27 cellular contexts compared by ENCODE assay signal in genomic region chr1:14740466-14740865, GRCh38.
DNase-seq lines count a peak whose midpoint lies in the region; ATAC-seq and TF ChIP-seq lines count a peak whose summit lies in the region.
"Had no signal": no experiment of that assay in that cellular context is flagged by ENCODE, and none has a peak within 500 bp of the region (broad histone marks: within the 10 kb centered on the region; RNA-seq: fewer than 3 reads in every experiment).

No MANE protein-coding gene starts in this region.

- H3K4me3 Mint-ChIP-seq in activated naive CD8-positive, alpha-beta T cell treated with anti-CD3 and anti-CD28 coated beads for 36 hours, result no peak overlapping the region
- no peak overlapping the region for H3K4me3 Mint-ChIP-seq in activated naive CD8-positive, alpha-beta T cell treated with anti-CD3 and anti-CD28 coated beads, Interleukin-2, amount 50 U/mL, for 24 hours
- H3K4me3 Mint-ChIP-seq in brain, result no peak overlapping the region
- H3K4me3 Mint-ChIP-seq: B cell; CD4-positive, CD25-positive, alpha-beta regulatory T cell had no signal

- H3K4me1 Mint-ChIP-seq in activated naive CD8-positive, alpha-beta T cell treated with anti-CD3 and anti-CD28 coated beads for 36 hours, result no peaks in the 10 kb centered on the region
- H3K4me1 Mint-ChIP-seq in activated naive CD8-positive, alpha-beta T cell treated with anti-CD3 and anti-CD28 coated beads, Interleukin-2, amount 50 U/mL, for 24 hours, result no peaks in the 10 kb centered on the region
- peaks cover 82% of the 10 kb centered on the region for H3K4me1 Mint-ChIP-seq in brain
- H3K4me1 Mint-ChIP-seq: CD4-positive, CD25-positive, alpha-beta regulatory T cell had no signal

- H3K9me3 ChIP-seq in heart right ventricle, result no peaks in the 10 kb centered on the region
- H3K9me3 ChIP-seq: MG63, SJCRH30 had no signal

- TF ChIP-seq CTCF in brain (conservative IDR thresholded peaks at IDR 0.05) (no peak), heart right ventricle (IDR thresholded peaks at IDR 0.05) (no peak), dorsolateral prefrontal cortex (IDR thresholded peaks at IDR 0.05 in 54 of 56, conservative IDR thresholded peaks at IDR 0.05 in 2 of 56; ENCODE audit: low read depth in 1 of 56, partially characterized antibody in 56 of 56) (no peak)

- H3K36me3 ChIP-seq in heart right ventricle, result no peaks in the 10 kb centered on the region
- H3K36me3 ChIP-seq: MG63, SJCRH30 had no signal

- 75 to 76% methylated on average over 6 of the region's 6 CpGs for WGBS in heart right ventricle, 2 donors

- H3K27me3 Mint-ChIP-seq in activated naive CD8-positive, alpha-beta T cell treated with anti-CD3 and anti-CD28 coated beads for 36 hours, result peaks cover 40% of the 10 kb centered on the region
- peaks cover 33% of the 10 kb centered on the region for H3K27me3 Mint-ChIP-seq in activated naive CD8-positive, alpha-beta T cell treated with anti-CD3 and anti-CD28 coated beads, Interleukin-2, amount 50 U/mL, for 24 hours
- H3K27me3 Mint-ChIP-seq in brain, result peaks cover 12% of the 10 kb centered on the region

- H3K9me3 Mint-ChIP-seq in activated naive CD8-positive, alpha-beta T cell treated with anti-CD3 and anti-CD28 coated beads for 36 hours, result no peaks in the 10 kb centered on the region
- H3K9me3 Mint-ChIP-seq in activated naive CD8-positive, alpha-beta T cell treated with anti-CD3 and anti-CD28 coated beads, Interleukin-2, amount 50 U/mL, for 24 hours, result no peaks in the 10 kb centered on the region
- H3K9me3 Mint-ChIP-seq in brain, result peaks cover 0 to 2% (median 0%) of the 10 kb centered on the region in 5 experiments

- H3K27ac Mint-ChIP-seq in activated naive CD8-positive, alpha-beta T cell treated with anti-CD3 and anti-CD28 coated beads for 36 hours, result peak overlapping the region; percentile 39
- H3K27ac Mint-ChIP-seq in activated naive CD8-positive, alpha-beta T cell treated with anti-CD3 and anti-CD28 coated beads, Interleukin-2, amount 50 U/mL, for 24 hours, result no peak overlapping the region
- H3K27ac Mint-ChIP-seq in brain, result peak overlapping the region in 3 of 5 experiments; percentile 8 to 37 (median 20)
- H3K27ac Mint-ChIP-seq: B cell; CD4-positive, CD25-positive, alpha-beta regulatory T cell had no signal

- no peak for DNase-seq in activated naive CD8-positive, alpha-beta T cell treated with anti-CD3 and anti-CD28 coated beads for 36 hours
- DNase-seq in activated naive CD8-positive, alpha-beta T cell treated with anti-CD3 and anti-CD28 coated beads, Interleukin-2, amount 50 U/mL, for 24 hours, result no peak
- peak; percentile 52 for DNase-seq in left kidney (ENCODE audit: low read depth, low spot score)
- no peak for DNase-seq in heart right ventricle
- no peak for DNase-seq in dorsolateral prefrontal cortex
- DNase-seq in islet precursor cell, result no peak
- no peak for DNase-seq in stimulated activated naive CD4-positive, alpha-beta T cell (lab: John Stamatoyannopoulos, UW)
- DNase-seq: CD4-positive, CD25-positive, alpha-beta regulatory T cell; DMS153; DND-41; GOT3; KBM-7; MG63; NCI-H1105 treated with DMSO at 0.1 percent for 48 hours; NCI-H1930; NCI-H2107; NCI-H524 treated with DMSO at 0.1 percent for 48 hours; NCI-H774; PC-9; SJCRH30 had no signal

- intact Hi-C loops in heart right ventricle (cut with DNase I) (no loop called here), dorsolateral prefrontal cortex (cut with DNase I) (no loop called here)

- peaks cover 0 to 72% (median 62%) of the 10 kb centered on the region in 7 donors for H3K27me3 ChIP-seq in heart right ventricle
- peaks cover 0 to 10% (median 0%) of the 10 kb centered on the region in 45 donors for H3K27me3 ChIP-seq in dorsolateral prefrontal cortex
- H3K27me3 ChIP-seq: MG63 had no signal

- no peak for ATAC-seq in activated naive CD8-positive, alpha-beta T cell treated with anti-CD3 and anti-CD28 coated beads, Interleukin-2, amount 50 U/mL, for 24 hours
- ATAC-seq in heart right ventricle, result no peak
- ATAC-seq: HCT116, Right ventricle myocardium inferior, SK-N-SH treated with all-trans-retinoic acid at 6 μM for 48 hours had no signal

- H3K4me1 ChIP-seq in heart right ventricle, result peaks cover 0 to 10% (median 0%) of the 10 kb centered on the region in 9 donors
- H3K4me1 ChIP-seq: SJCRH30 had no signal

- H3K4me3 ChIP-seq in heart right ventricle (no peak overlapping the region), dorsolateral prefrontal cortex (no peak overlapping the region)
- H3K4me3 ChIP-seq: MG63, PC-9, SJCRH30 had no signal

- H3K27ac ChIP-seq in heart right ventricle, result no peak overlapping the region
- H3K27ac ChIP-seq in dorsolateral prefrontal cortex, result no peak overlapping the region
- H3K27ac ChIP-seq: 22Rv1, HL-60, PC-9, SJCRH30 had no signal

- H3K36me3 Mint-ChIP-seq in activated naive CD8-positive, alpha-beta T cell treated with anti-CD3 and anti-CD28 coated beads for 36 hours, result no peaks in the 10 kb centered on the region
- no peaks in the 10 kb centered on the region for H3K36me3 Mint-ChIP-seq in activated naive CD8-positive, alpha-beta T cell treated with anti-CD3 and anti-CD28 coated beads, Interleukin-2, amount 50 U/mL, for 24 hours (ENCODE audit: low read depth)
- no peaks in the 10 kb centered on the region for H3K36me3 Mint-ChIP-seq in brain
- H3K36me3 Mint-ChIP-seq: CD4-positive, CD25-positive, alpha-beta regulatory T cell had no signal
